ENCODE assay signal across 20 cellular contexts in the genomic region with DNA sequence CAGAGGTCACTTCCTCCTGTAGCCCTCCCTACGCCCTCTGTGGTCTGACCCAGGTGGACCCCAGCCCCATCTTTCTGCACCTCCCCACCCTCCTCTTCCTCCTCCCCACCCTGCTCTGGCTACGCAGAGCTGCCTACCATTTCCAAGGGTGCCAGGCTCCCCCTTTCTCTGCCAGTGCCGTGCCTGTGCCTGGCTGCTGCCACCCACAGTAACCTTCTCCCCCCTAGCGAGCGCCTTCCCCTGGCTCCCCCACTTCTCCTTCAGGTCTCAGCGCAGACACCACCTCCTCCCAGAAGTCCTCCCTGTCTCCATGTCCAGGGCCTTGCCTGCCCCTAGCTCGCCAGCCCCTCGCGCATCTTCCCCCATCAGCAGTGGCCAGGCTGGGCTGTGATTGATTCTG.
DNase-seq lines count a peak whose midpoint lies in the region; ATAC-seq and TF ChIP-seq lines count a peak whose summit lies in the region.
"Had no signal": no experiment of that assay in that cellular context is flagged by ENCODE, and none has a peak within 500 bp of the region (broad histone marks: within the 10 kb centered on the region; RNA-seq: fewer than 3 reads in every experiment).

No MANE protein-coding gene starts in this region.

- peaks cover 47% of the 10 kb centered on the region for H3K4me1 Mint-ChIP-seq in activated CD4-positive, alpha-beta memory T cell treated with anti-CD3 and anti-CD28 coated beads, Interleukin-2, amount 10 ng/mL, durations not matched to agents 7 days and 5 days
- H3K4me1 Mint-ChIP-seq in activated CD4-positive, alpha-beta memory T cell treated with anti-CD3 and anti-CD28 coated beads for 36 hours (ENCODE audit: low read depth) = peaks cover 24% of the 10 kb centered on the region
- peaks cover 44% of the 10 kb centered on the region for H3K4me1 Mint-ChIP-seq in glutamatergic neuron (ENCODE audit: low read depth, unreplicated experiment)

- intact Hi-C loops in activated CD4-positive, alpha-beta memory T cell treated with anti-CD3 and anti-CD28 coated beads for 36 hours (cut with micrococcal nuclease) = no loop called here

- ATAC-seq in thoracic aorta (ENCODE audit: insufficient number of reproducible peaks, low FRiP score, low read depth) (no peak), GM18858 (IDR thresholded peaks at IDR 0.05; ENCODE audit: unreplicated experiment) (no peak)
- ATAC-seq: left lobe of liver had no signal

- H3K4me3 ChIP-seq in SJSA1 (no peak overlapping the region), thoracic aorta (no peak overlapping the region)
- H3K4me3 ChIP-seq: colonic mucosa, uterus had no signal

- H3K27me3 Mint-ChIP-seq in activated CD4-positive, alpha-beta memory T cell treated with anti-CD3 and anti-CD28 coated beads, Interleukin-2, amount 10 ng/mL, durations not matched to agents 7 days and 5 days = peaks cover 24% of the 10 kb centered on the region
- peaks cover 34% of the 10 kb centered on the region for H3K27me3 Mint-ChIP-seq in activated CD4-positive, alpha-beta memory T cell treated with anti-CD3 and anti-CD28 coated beads for 36 hours
- peaks cover 13% of the 10 kb centered on the region for H3K27me3 Mint-ChIP-seq in glutamatergic neuron (ENCODE audit: unreplicated experiment)

- no peaks in the 10 kb centered on the region for H3K9me3 ChIP-seq in SJSA1 (replicated peaks)
- no peaks in the 10 kb centered on the region for H3K9me3 ChIP-seq in thoracic aorta
- H3K9me3 ChIP-seq: colonic mucosa, uterus had no signal

- POLR2A ChIA-PET in activated CD4-positive, alpha-beta memory T cell treated with anti-CD3 and anti-CD28 coated beads, Interleukin-2, amount 10 ng/mL, durations not matched to agents 7 days and 5 days (lab: Charles Lee) = no interaction called here
- POLR2A ChIA-PET in activated CD4-positive, alpha-beta memory T cell treated with anti-CD3 and anti-CD28 coated beads for 36 hours (lab: Charles Lee) = no interaction called here

- no peak overlapping the region for H3K4me3 Mint-ChIP-seq in activated CD4-positive, alpha-beta memory T cell treated with anti-CD3 and anti-CD28 coated beads, Interleukin-2, amount 10 ng/mL, durations not matched to agents 7 days and 5 days
- no peak overlapping the region for H3K4me3 Mint-ChIP-seq in activated CD4-positive, alpha-beta memory T cell treated with anti-CD3 and anti-CD28 coated beads for 36 hours
- H3K4me3 Mint-ChIP-seq in glutamatergic neuron (ENCODE audit: unreplicated experiment) = peak overlapping the region; percentile 38
- H3K4me3 Mint-ChIP-seq: activated naive CD8-positive, alpha-beta T cell; activated T-cell treated with anti-CD3 and anti-CD28 coated beads, Interleukin-2, amount 50 U/mL, for 24 hours; CD14-positive monocyte had no signal

- H3K27ac ChIP-seq in SJSA1 (peak overlapping the region; percentile 93; the same call in 1 of the 2 replicates), thoracic aorta (peak overlapping the region; percentile 87 to 96)
- H3K27ac ChIP-seq: colonic mucosa, uterus had no signal

- no peak for TF ChIP-seq CTCF in glutamatergic neuron (IDR thresholded peaks at IDR 0.05; ENCODE audit: partially characterized antibody, unreplicated experiment)
- TF ChIP-seq CTCF in thoracic aorta (IDR thresholded peaks at IDR 0.05) = no peak

- H3K4me1 ChIP-seq in SJSA1 (replicated peaks) (peaks cover 53% of the 10 kb centered on the region), thoracic aorta (ENCODE audit: control insufficient read depth in 1 of 2, low read depth in 2 of 2) (peaks cover 30 to 45% of the 10 kb centered on the region in 2 donors)
- H3K4me1 ChIP-seq: colonic mucosa, uterus had no signal

- no peaks in the 10 kb centered on the region for H3K36me3 ChIP-seq in SJSA1
- no peaks in the 10 kb centered on the region for H3K36me3 ChIP-seq in thoracic aorta
- H3K36me3 ChIP-seq: colonic mucosa, uterus had no signal

- no peaks in the 10 kb centered on the region for H3K9me3 Mint-ChIP-seq in activated CD4-positive, alpha-beta memory T cell treated with anti-CD3 and anti-CD28 coated beads, Interleukin-2, amount 10 ng/mL, durations not matched to agents 7 days and 5 days
- no peaks in the 10 kb centered on the region for H3K9me3 Mint-ChIP-seq in activated CD4-positive, alpha-beta memory T cell treated with anti-CD3 and anti-CD28 coated beads for 36 hours
- H3K9me3 Mint-ChIP-seq in glutamatergic neuron (ENCODE audit: unreplicated experiment) = peaks cover 18% of the 10 kb centered on the region
- H3K9me3 Mint-ChIP-seq: activated T-cell treated with anti-CD3 and anti-CD28 coated beads, Interleukin-2, amount 50 U/mL, for 24 hours had no signal

- H3K36me3 Mint-ChIP-seq in activated CD4-positive, alpha-beta memory T cell treated with anti-CD3 and anti-CD28 coated beads, Interleukin-2, amount 10 ng/mL, durations not matched to agents 7 days and 5 days (ENCODE audit: low read depth) = no peaks in the 10 kb centered on the region
- H3K36me3 Mint-ChIP-seq in activated CD4-positive, alpha-beta memory T cell treated with anti-CD3 and anti-CD28 coated beads for 36 hours = no peaks in the 10 kb centered on the region
- peaks cover 4% of the 10 kb centered on the region for H3K36me3 Mint-ChIP-seq in glutamatergic neuron (ENCODE audit: unreplicated experiment)
- H3K36me3 Mint-ChIP-seq: activated naive CD8-positive, alpha-beta T cell had no signal

- H3K27ac Mint-ChIP-seq in activated CD4-positive, alpha-beta memory T cell treated with anti-CD3 and anti-CD28 coated beads, Interleukin-2, amount 10 ng/mL, durations not matched to agents 7 days and 5 days = peak overlapping the region; percentile 6
- no peak overlapping the region for H3K27ac Mint-ChIP-seq in activated CD4-positive, alpha-beta memory T cell treated with anti-CD3 and anti-CD28 coated beads for 36 hours
- peak overlapping the region; percentile 98 for H3K27ac Mint-ChIP-seq in glutamatergic neuron (ENCODE audit: unreplicated experiment)
- H3K27ac Mint-ChIP-seq: activated naive CD8-positive, alpha-beta T cell; activated T-cell treated with anti-CD3 and anti-CD28 coated beads, Interleukin-2, amount 50 U/mL, for 24 hours had no signal

- DNase-seq in activated CD4-positive, alpha-beta memory T cell treated with anti-CD3 and anti-CD28 coated beads, Interleukin-2, amount 10 ng/mL, durations not matched to agents 7 days and 5 days = no peak
- no peak for DNase-seq in activated CD4-positive, alpha-beta memory T cell treated with anti-CD3 and anti-CD28 coated beads for 36 hours
- no peak for DNase-seq in SJSA1 (ENCODE audit: low read depth in 1 of 2, low spot score in 2 of 2)
- no peak for DNase-seq in glutamatergic neuron
- DNase-seq in thoracic aorta (ENCODE audit: low spot score) = no peak
- no peak for DNase-seq in mucosa of gallbladder (ENCODE audit: low spot score)
- no peak for DNase-seq in NCI-H146 (lab: John Stamatoyannopoulos, UW)
- DNase-seq: ACHN; activated T-cell treated with anti-CD3 and anti-CD28 coated beads, Interleukin-2, amount 50 U/mL, for 24 hours; colonic mucosa; DMS 273 treated with DMSO at 0.1 percent for 48 hours; GDM1; head of caudate nucleus; occipital lobe; RPMI8226; uterus had no signal

- CTCF ChIA-PET in activated CD4-positive, alpha-beta memory T cell treated with anti-CD3 and anti-CD28 coated beads, Interleukin-2, amount 10 ng/mL, durations not matched to agents 7 days and 5 days (lab: Charles Lee) = interaction anchor here (2.1 kb wide), 1 partner anchor 85 kb away, joined by 5 read pairs; no protein-coding TSS in a partner anchor
- CTCF ChIA-PET in activated CD4-positive, alpha-beta memory T cell treated with anti-CD3 and anti-CD28 coated beads for 36 hours (lab: Charles Lee) = no interaction called here

- no peaks in the 10 kb centered on the region; the same call in 1 of the 2 replicates for H3K27me3 ChIP-seq in SJSA1 (replicated peaks)
- no peaks in the 10 kb centered on the region for H3K27me3 ChIP-seq in thoracic aorta (replicated peaks; ENCODE audit: insufficient read depth)
- H3K27me3 ChIP-seq: colonic mucosa, uterus had no signal
